ENCODE assay signal across 8 cellular contexts in the genomic region with DNA sequence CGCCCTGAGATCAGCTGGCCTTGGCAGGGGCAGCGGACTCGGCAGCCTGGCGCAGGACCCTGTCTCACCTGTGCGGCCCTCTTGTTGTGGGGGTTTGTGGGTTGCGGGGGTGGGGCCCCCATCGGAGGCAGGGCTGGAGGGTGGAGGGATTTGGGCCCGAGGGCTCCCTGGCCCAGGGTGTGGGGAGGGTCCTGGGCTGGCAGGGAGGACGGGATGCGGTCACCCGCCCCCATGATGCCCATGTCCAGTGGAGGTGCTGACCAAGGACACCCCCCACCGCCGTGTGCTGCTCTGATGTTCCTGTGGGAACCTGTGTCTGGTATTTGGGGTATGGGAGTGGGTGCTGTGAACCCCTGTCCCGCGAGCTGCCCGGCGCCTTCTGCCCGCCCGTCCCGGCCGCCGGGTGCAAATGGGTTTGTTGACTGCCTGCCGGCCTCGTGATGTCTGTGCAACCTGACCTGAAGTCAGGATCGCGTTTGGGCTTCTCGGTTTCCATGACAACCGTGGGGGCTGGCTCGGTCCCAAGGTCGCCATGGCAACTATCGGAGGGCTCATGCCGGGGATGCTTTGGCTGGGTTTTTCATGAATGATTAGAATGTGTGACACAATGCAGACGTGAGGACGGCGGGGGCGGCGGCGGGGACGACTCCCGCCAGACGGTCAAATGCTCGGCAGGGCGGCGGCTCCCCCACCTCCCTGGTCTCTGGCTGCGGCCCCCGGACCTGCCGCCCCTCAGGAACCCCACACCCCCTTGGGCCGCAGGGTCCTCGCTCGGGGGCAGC. TPM values are rescaled to one million over a fixed set of nuclear protein-coding genes. Genes with fewer than 3 reads are reported as not detected.
DNase-seq lines count a peak whose midpoint lies in the region; ATAC-seq and TF ChIP-seq lines count a peak whose summit lies in the region.

No MANE protein-coding gene starts in this region.

- intact Hi-C loops in left cardiac atrium (cut with DNase I): loop anchor here in 1 of 2 donors (1.0 kb wide), 1 partner anchor 25 kb away; no protein-coding TSS in a partner anchor
- intact Hi-C loops in prostate gland (cut with DNase I): loop anchor here (5.0 kb wide), 2 partner anchors 76 to 1094 kb away; a partner anchor contains a TSS

- H3K9me3 ChIP-seq in prostate gland: no peaks in the 10 kb centered on the region
- no peaks in the 10 kb centered on the region for H3K9me3 ChIP-seq in CD8-positive, alpha-beta memory T cell (ENCODE audit: low read length)

- POLR2A ChIA-PET in CD8-positive, alpha-beta memory T cell (lab: Charles Lee): no interaction called here

- no peak for TF ChIP-seq CTCF in prostate gland (IDR thresholded peaks at IDR 0.05)

- H3K4me3 ChIP-seq in prostate gland: peak overlapping the region; percentile 29 to 41
- no peak overlapping the region for H3K4me3 ChIP-seq in CD8-positive, alpha-beta memory T cell (ENCODE audit: low read length)

- ATAC-seq in left cardiac atrium (peak; percentile 50 to 58), HG02678 (IDR thresholded peaks at IDR 0.05; ENCODE audit: unreplicated experiment) (no peak)

- peaks cover 0 to 47% (median 0%) of the 10 kb centered on the region in 3 donors for H3K36me3 Mint-ChIP-seq in CD8-positive, alpha-beta memory T cell

- peaks cover 12 to 24% (median 13%) of the 10 kb centered on the region in 3 donors for H3K4me1 Mint-ChIP-seq in CD8-positive, alpha-beta memory T cell

- peak overlapping the region in 1 of 7 donors; percentile 61 for H3K4me3 Mint-ChIP-seq in CD8-positive, alpha-beta memory T cell

- no peaks in the 10 kb centered on the region for H3K27me3 ChIP-seq in prostate gland (replicated peaks; ENCODE audit: insufficient read depth)
- no peaks in the 10 kb centered on the region for H3K27me3 ChIP-seq in CD8-positive, alpha-beta memory T cell (ENCODE audit: insufficient read depth, low read length, poor library complexity, severe bottlenecking)

- H3K4me1 ChIP-seq in prostate gland (replicated peaks): peaks cover 33% of the 10 kb centered on the region
- peaks cover 14% of the 10 kb centered on the region for H3K4me1 ChIP-seq in CD8-positive, alpha-beta memory T cell (ENCODE audit: insufficient read depth, low read length)

- DNase-seq in activated CD8-positive, alpha-beta memory T cell treated with anti-CD3 and anti-CD28 coated beads for 24 hours: peak; percentile 58
- DNase-seq in activated CD8-positive, alpha-beta memory T cell treated with anti-CD3 and anti-CD28 coated beads, Interleukin-2, amount 50 U/mL, for 48 hours: no peak
- peak in 43 of 56 donors; percentile 13 to 93 (median 53) for DNase-seq in amygdala (lab: John Stamatoyannopoulos, UW)
- DNase-seq in left cardiac atrium: peak; percentile 91
- no peak for DNase-seq in prostate gland (ENCODE audit: low spot score)
- no peak for DNase-seq in CD8-positive, alpha-beta memory T cell
- no peak for DNase-seq in MV-4-11 (lab: John Stamatoyannopoulos, UW)

- CTCF ChIA-PET in CD8-positive, alpha-beta memory T cell (lab: Charles Lee): no interaction called here

- H3K36me3 ChIP-seq in prostate gland: peaks cover 4 to 22% of the 10 kb centered on the region in 2 donors
- no peaks in the 10 kb centered on the region for H3K36me3 ChIP-seq in CD8-positive, alpha-beta memory T cell (ENCODE audit: insufficient read depth, low read length)

- H3K27me3 Mint-ChIP-seq in CD8-positive, alpha-beta memory T cell: no peaks in the 10 kb centered on the region

- H3K27ac Mint-ChIP-seq in CD8-positive, alpha-beta memory T cell: peak overlapping the region in 1 of 8 donors; percentile 79

- no peak for TF ChIP-seq POLR2A in prostate gland (IDR thresholded peaks at IDR 0.05)

- WGBS in prostate gland: 26% methylated on average over 30 of the region's 50 CpGs

- H3K9me3 Mint-ChIP-seq in CD8-positive, alpha-beta memory T cell: no peaks in the 10 kb centered on the region

- peak overlapping the region; percentile 91 to 97 for H3K27ac ChIP-seq in prostate gland
- no peak overlapping the region for H3K27ac ChIP-seq in CD8-positive, alpha-beta memory T cell (ENCODE audit: low read depth, low read length)

RNA-seq across cellular contexts. Expression of a gene that starts 7.3 kb away (rescaled TPM):
- total RNA-seq in left cardiac atrium (10 to 100 TPM; 43.6 to 73.1 TPM), prostate gland (10 to 100 TPM; 29.1 to 50.6 TPM)
- total RNA-seq in CD8-positive, alpha-beta memory T cell: 10 to 100 TPM; 36.6 to 41.1 TPM
- polyA plus RNA-seq in CD8-positive, alpha-beta memory T cell: 0.85 TPM

RNA-seq across cellular contexts. Expression of a gene that starts 18.2 kb away (rescaled TPM):
- under 1 TPM; 0.18 to 0.31 TPM for total RNA-seq in left cardiac atrium
- 10 to 100 TPM; 15.4 to 59.2 TPM for total RNA-seq in prostate gland
- not detected for total RNA-seq in CD8-positive, alpha-beta memory T cell
- not detected for polyA plus RNA-seq in CD8-positive, alpha-beta memory T cell

RNA-seq across cellular contexts. Expression of a gene that starts 32.0 kb away (rescaled TPM):
- total RNA-seq in left cardiac atrium: 10 to 100 TPM; 14.3 to 15.0 TPM
- 10 to 100 TPM; 50.0 to 51.6 TPM for total RNA-seq in prostate gland
- total RNA-seq in CD8-positive, alpha-beta memory T cell: 10 to 100 TPM; 71.0 to 80.7 TPM
- polyA plus RNA-seq in CD8-positive, alpha-beta memory T cell: 51.3 TPM

RNA-seq across cellular contexts. Expression of a gene that starts 33.6 kb away (rescaled TPM):
- total RNA-seq in left cardiac atrium (10 to 100 TPM; 26.9 to 42.4 TPM), prostate gland (100 to 1,000 TPM in 1 of 2 donors, 10 to 100 TPM in 1; 64.9 to 146 TPM)
- 100 to 1,000 TPM in 1 of 2 experiments, 10 to 100 TPM in 1; 96.6 to 111 TPM for total RNA-seq in CD8-positive, alpha-beta memory T cell
- polyA plus RNA-seq in CD8-positive, alpha-beta memory T cell: 26.1 TPM

Comparison
In these comparisons a context has a peak if more than half of its experiments do, and no peak if none do; other contexts are left out.
1. DNase-seq: peak in activated CD8-positive, alpha-beta memory T cell treated with anti-CD3 and anti-CD28 coated beads for 24 hours (single experiment), amygdala (43 of 56) and left cardiac atrium (single experiment); none in activated CD8-positive, alpha-beta memory T cell treated with anti-CD3 and anti-CD28 coated beads, Interleukin-2, amount 50 U/mL, for 48 hours (single experiment), prostate gland (single experiment), CD8-positive, alpha-beta memory T cell (0 of 5) and MV-4-11 (single experiment).
2. RNA of a gene that starts 18.2 kb away (total RNA-seq): 15.4 to 59.2 TPM in prostate gland; 0.18 to 0.31 TPM in left cardiac atrium and not detected in CD8-positive, alpha-beta memory T cell; every median in the first group is over 10 times any median in the second.